In the genomic region with DNA sequence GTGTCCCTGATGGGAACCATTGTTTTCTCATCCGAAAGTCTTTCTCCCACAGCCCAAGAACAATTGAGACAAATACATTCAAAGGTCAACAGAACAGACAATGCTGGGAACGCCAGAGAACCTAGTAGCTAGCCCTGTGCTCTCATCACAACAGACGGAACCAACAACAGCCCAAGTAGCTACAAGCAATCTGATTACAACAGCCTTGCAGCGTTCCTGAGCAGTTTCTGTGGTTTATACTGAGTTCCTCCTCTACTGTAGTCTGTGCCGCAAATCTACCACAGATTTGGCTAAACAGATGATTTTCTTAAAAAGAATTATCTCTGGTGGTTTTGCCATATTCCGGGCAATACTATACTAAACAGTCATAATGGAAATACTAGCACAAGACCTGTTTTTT, we compare ENCODE assay signal across 8 cellular contexts.
A peak's percentile ranks its signal among the peaks of the same experiment; 100 is the strongest.
DNase-seq lines count a peak whose midpoint lies in the region; ATAC-seq and TF ChIP-seq lines count a peak whose summit lies in the region.

No MANE protein-coding gene starts in this region.

- no peak for TF ChIP-seq CTCF in tibial artery (IDR thresholded peaks at IDR 0.05)

- no peaks in the 10 kb centered on the region for H3K36me3 ChIP-seq in tibial artery

- H3K27ac ChIP-seq in tibial artery, result no peak overlapping the region

- no peak overlapping the region for H3K4me3 ChIP-seq in tibial artery

- no peaks in the 10 kb centered on the region for H3K9me3 ChIP-seq in tibial artery

- ATAC-seq in GM19467 (IDR thresholded peaks at IDR 0.05; ENCODE audit: unreplicated experiment) (peak; percentile 94), HG03342 (IDR thresholded peaks at IDR 0.05; ENCODE audit: unreplicated experiment) (peak; percentile 84)

- peak; percentile 55 for DNase-seq in AG08396 (ENCODE audit: low spot score)
- DNase-seq in astrocyte of the hippocampus (ENCODE audit: low read depth, low spot score), result peak; percentile 77
- no peak for DNase-seq in NK-92 (lab: John Stamatoyannopoulos, UW; ENCODE audit: unreplicated experiment)
- no peak for DNase-seq in tibial artery
- DNase-seq in anterior cingulate cortex (lab: John Stamatoyannopoulos, UW), result no peak
- DNase-seq in DMS153 treated with DMSO at 0.1 percent for 48 hours (lab: John Stamatoyannopoulos, UW; ENCODE audit: unreplicated experiment), result no peak

- no peaks in the 10 kb centered on the region for H3K27me3 ChIP-seq in tibial artery

- H3K4me1 ChIP-seq in tibial artery, result peaks cover 0 to 4% (median 0%) of the 10 kb centered on the region in 4 donors

- intact Hi-C loops in tibial artery (cut with DNase I; ENCODE audit: low total_unique reads), result no loop called here

Comparison
In these comparisons a context has a peak if more than half of its experiments do, and no peak if none do; other contexts are left out.
1. DNase-seq: peak in AG08396 (single experiment) and astrocyte of the hippocampus (single experiment); none in NK-92 (single experiment), tibial artery (0 of 2), anterior cingulate cortex (0 of 58) and DMS153 treated with DMSO at 0.1 percent for 48 hours (single experiment).